Comparison of ENCODE assay signal across 8 cellular contexts in the genomic region with DNA sequence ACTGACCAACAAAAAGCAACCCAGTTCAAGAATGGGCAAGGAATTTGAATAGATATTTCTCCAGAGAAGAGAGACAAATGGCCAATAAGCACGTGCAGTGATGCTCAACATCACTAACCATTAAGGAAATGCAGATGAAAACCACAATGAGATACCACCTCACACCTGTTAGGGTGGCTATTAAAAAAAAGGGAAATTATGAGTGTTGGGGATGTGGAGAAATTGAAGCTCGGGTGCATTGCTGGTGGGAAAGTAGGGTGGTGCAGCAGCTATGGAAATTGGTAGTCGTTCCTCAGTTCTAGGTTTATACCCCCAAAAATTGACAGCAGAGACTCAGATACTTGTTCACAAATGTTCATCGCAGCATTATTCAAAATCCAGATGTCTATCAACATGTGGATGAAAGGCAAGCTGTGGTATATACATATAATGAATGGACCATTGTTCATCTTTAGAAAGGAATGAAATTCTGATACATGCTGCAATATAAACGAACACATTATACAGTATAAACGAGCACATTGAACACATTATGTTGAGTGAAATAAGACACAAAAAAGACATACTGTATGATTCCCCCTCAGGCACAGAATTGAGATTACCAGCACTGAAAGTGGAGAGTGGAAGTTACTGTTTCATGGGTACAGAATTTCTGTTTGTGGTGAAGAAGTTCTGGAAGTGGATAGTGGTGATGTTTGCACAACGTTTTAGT. TPM values are rescaled to one million over a fixed set of nuclear protein-coding genes. Genes with fewer than 3 reads are reported as not detected.
DNase-seq lines count a peak whose midpoint lies in the region; ATAC-seq and TF ChIP-seq lines count a peak whose summit lies in the region.

No MANE protein-coding gene starts in this region.

- H3K9me3 Mint-ChIP-seq in activated T-helper 17 cell treated with anti-CD3 and anti-CD28 coated beads, Interleukin-2, amount 50 U/mL, for 72 hours: no peaks in the 10 kb centered on the region
- H3K9me3 Mint-ChIP-seq in immature natural killer cell: no peaks in the 10 kb centered on the region

- peaks cover 57% of the 10 kb centered on the region for H3K36me3 Mint-ChIP-seq in activated T-helper 17 cell treated with anti-CD3 and anti-CD28 coated beads, Interleukin-2, amount 50 U/mL, for 72 hours (ENCODE audit: low read depth)
- peaks cover 0 to under 1% (median 0%) of the 10 kb centered on the region in 3 donors for H3K36me3 Mint-ChIP-seq in immature natural killer cell

- TF ChIP-seq POLR2A in tibial nerve (IDR thresholded peaks at IDR 0.05): no peak

- POLR2A ChIA-PET in BJ (lab: Charles Lee): no interaction called here

- peaks cover 0 to 68% (median 33%) of the 10 kb centered on the region in 4 donors for H3K4me1 ChIP-seq in tibial nerve

- no peak for TF ChIP-seq EP300 in tibial nerve (IDR thresholded peaks at IDR 0.05)

- DNase-seq in BJ (ENCODE audit: low read depth) (no peak), immature natural killer cell (peak; percentile 28 to 32 (median 31)), tibial nerve (ENCODE audit: low spot score in 2 of 2) (no peak), cerebellum (ENCODE audit: low spot score) (no peak)

- peaks cover 37% of the 10 kb centered on the region for H3K4me1 Mint-ChIP-seq in activated T-helper 17 cell treated with anti-CD3 and anti-CD28 coated beads, Interleukin-2, amount 50 U/mL, for 72 hours
- peaks cover 41 to 47% of the 10 kb centered on the region in 2 donors for H3K4me1 Mint-ChIP-seq in immature natural killer cell

- WGBS in tibial nerve, 2 donors: 6 to 7% methylated on average over 7 of the region's 7 CpGs

- peak overlapping the region; percentile 68 for H3K4me3 ChIP-seq in BJ (ENCODE audit: low read depth, low read length)
- peak overlapping the region; percentile 76 to 90 (median 82) for H3K4me3 ChIP-seq in tibial nerve

- ATAC-seq in HG02973 (IDR thresholded peaks at IDR 0.05; ENCODE audit: unreplicated experiment) (peak; percentile 2), HG03469 (IDR thresholded peaks at IDR 0.05; ENCODE audit: unreplicated experiment) (no peak), HG02852 (IDR thresholded peaks at IDR 0.05; ENCODE audit: unreplicated experiment) (no peak)
- ATAC-seq in activated T-helper 17 cell treated with anti-CD3 and anti-CD28 coated beads, Interleukin-2, amount 50 U/mL, for 72 hours (replicated peaks): no peak

- TF ChIP-seq CTCF in BJ (IDR thresholded peaks at IDR 0.05; ENCODE audit: insufficient read depth, low read depth, low read length): no peak
- TF ChIP-seq CTCF in tibial nerve (IDR thresholded peaks at IDR 0.05): no peak

- peak overlapping the region; percentile 95 for H3K4me3 Mint-ChIP-seq in activated T-helper 17 cell treated with anti-CD3 and anti-CD28 coated beads, Interleukin-2, amount 50 U/mL, for 72 hours
- peak overlapping the region; percentile 72 to 87 (median 85) for H3K4me3 Mint-ChIP-seq in immature natural killer cell

- CTCF ChIA-PET in BJ (lab: Yijun Ruan, JAX): no interaction called here

- H3K27me3 ChIP-seq in BJ (ENCODE audit: control insufficient read depth, insufficient read depth, low read length) (no peaks in the 10 kb centered on the region), tibial nerve (no peaks in the 10 kb centered on the region)

- peak overlapping the region; percentile 82 for H3K27ac Mint-ChIP-seq in activated T-helper 17 cell treated with anti-CD3 and anti-CD28 coated beads, Interleukin-2, amount 50 U/mL, for 72 hours
- H3K27ac Mint-ChIP-seq in immature natural killer cell: peak overlapping the region; percentile 71 to 82 (median 74)

- H3K36me3 ChIP-seq in BJ (ENCODE audit: control insufficient read depth, insufficient read depth, low read length) (no peaks in the 10 kb centered on the region; the same call in 1 of the 2 replicates), tibial nerve (peaks cover 0 to 6% (median 0%) of the 10 kb centered on the region in 3 donors)

- no peaks in the 10 kb centered on the region for H3K27me3 Mint-ChIP-seq in activated T-helper 17 cell treated with anti-CD3 and anti-CD28 coated beads, Interleukin-2, amount 50 U/mL, for 72 hours
- peaks cover 2 to 7% (median 3%) of the 10 kb centered on the region in 3 donors for H3K27me3 Mint-ChIP-seq in immature natural killer cell (ENCODE audit: low read depth in 3 of 3)

- H3K9me3 ChIP-seq in tibial nerve: no peaks in the 10 kb centered on the region

- H3K27ac ChIP-seq in tibial nerve: peak overlapping the region; percentile 73 to 94 (median 89)

RNA-seq across cellular contexts. Expression of gene CHAMP1, which starts 0.9 kb away (rescaled TPM):
- polyA plus RNA-seq in BJ (2011; rRNA removed): 24.8 and 31.2 TPM in 2 replicates
- polyA minus RNA-seq in BJ (2011; rRNA and poly(A)+ RNA removed): 6.6 and 7.9 TPM in 2 replicates
- total RNA-seq in activated T-helper 17 cell treated with anti-CD3 and anti-CD28 coated beads, Interleukin-2, amount 50 U/mL, for 72 hours: 10 to 100 TPM; 26.6 to 34.6 TPM
- polyA plus RNA-seq in immature natural killer cell: 10 to 100 TPM in 1 of 3 donors, 1 to 10 TPM in 2; 1.8 to 10.2 (median 5.0) TPM
- total RNA-seq in tibial nerve: 10 to 100 TPM; 19.6 to 42.3 (median 31.4) TPM
- total RNA-seq in cerebellum: 9.3 TPM

RNA-seq across cellular contexts. Expression of gene UPF3A, which starts 33.8 kb away (rescaled TPM):
- polyA plus RNA-seq in BJ (2011; rRNA removed) (43.9 and 54.9 TPM in 2 replicates), immature natural killer cell (10 to 100 TPM in 2 of 3 donors, 1 to 10 TPM in 1; 8.9 to 35.5 (median 23.9) TPM)
- 10.7 and 12.1 TPM in 2 replicates for polyA minus RNA-seq in BJ (2011; rRNA and poly(A)+ RNA removed)
- 10 to 100 TPM; 45.7 to 60.4 TPM for total RNA-seq in activated T-helper 17 cell treated with anti-CD3 and anti-CD28 coated beads, Interleukin-2, amount 50 U/mL, for 72 hours
- total RNA-seq in tibial nerve (10 to 100 TPM; 62.7 to 89.2 (median 80.2) TPM), cerebellum (86.5 TPM)

Comparison
In these comparisons a context has a peak if more than half of its experiments do, and no peak if none do; other contexts are left out.
1. DNase-seq: peak in immature natural killer cell (3 of 3); none in BJ (single experiment), tibial nerve (0 of 2) and cerebellum (single experiment).